ENCODE assay signal across 26 cellular contexts in genomic region chr2:37364351-37364750, GRCh38. TPM values are rescaled to one million over a fixed set of nuclear protein-coding genes. Genes with fewer than 3 reads are reported as not detected.
DNase-seq lines count a peak whose midpoint lies in the region; ATAC-seq, FAIRE-seq and TF ChIP-seq lines count a peak whose summit lies in the region.
"Had no signal": no experiment of that assay in that cellular context is flagged by ENCODE, and none has a peak within 500 bp of the region (broad histone marks: within the 10 kb centered on the region; RNA-seq: fewer than 3 reads in every experiment).

No MANE protein-coding gene starts in this region.

- no peak overlapping the region for H3K9ac ChIP-seq in astrocyte (ENCODE audit: low read length)
- H3K9ac ChIP-seq: GM23248 had no signal

- CTCF ChIA-PET in activated CD4-positive, alpha-beta memory T cell treated with anti-CD3 and anti-CD28 coated beads for 36 hours (lab: Charles Lee): no interaction called here

- H3K4me1 ChIP-seq in astrocyte (ENCODE audit: insufficient read depth, low read length) (no peaks in the 10 kb centered on the region), gastrocnemius medialis (peaks cover 24 to 28% of the 10 kb centered on the region in 2 donors)
- H3K4me1 ChIP-seq: HAP-1 had no signal

- no peak for TF ChIP-seq POLR2A in gastrocnemius medialis (IDR thresholded peaks at IDR 0.05)

- no peak for ATAC-seq in gastrocnemius medialis
- no peak for ATAC-seq in GM21529 (IDR thresholded peaks at IDR 0.05; ENCODE audit: unreplicated experiment)

- H3K4me3 ChIP-seq in astrocyte (ENCODE audit: insufficient read depth, low read depth, low read length) (no peak overlapping the region), gastrocnemius medialis (no peak overlapping the region)
- H3K4me3 ChIP-seq: GM23248, HAP-1 had no signal

- H3K27me3 ChIP-seq in astrocyte (ENCODE audit: insufficient read depth, low read length): no peaks in the 10 kb centered on the region
- H3K27me3 ChIP-seq in gastrocnemius medialis: no peaks in the 10 kb centered on the region
- H3K27me3 ChIP-seq: BE2C had no signal

- H3K27ac Mint-ChIP-seq in astrocyte (ENCODE audit: unreplicated experiment): no peak overlapping the region
- H3K27ac Mint-ChIP-seq in activated CD4-positive, alpha-beta memory T cell treated with anti-CD3 and anti-CD28 coated beads for 36 hours: no peak overlapping the region
- H3K27ac Mint-ChIP-seq: CD4-positive, CD25-positive, alpha-beta regulatory T cell; CD8-positive, alpha-beta memory T cell; IgD-negative memory B cell had no signal

- H3K27ac ChIP-seq in astrocyte (ENCODE audit: low read depth, low read length): no peak overlapping the region
- peak overlapping the region in 3 of 4 donors; percentile 16 to 34 (median 20) for H3K27ac ChIP-seq in gastrocnemius medialis
- H3K27ac ChIP-seq: GM23248 had no signal

- H3K36me3 Mint-ChIP-seq in astrocyte (ENCODE audit: low read depth, unreplicated experiment): peaks cover 4% of the 10 kb centered on the region
- no peaks in the 10 kb centered on the region for H3K36me3 Mint-ChIP-seq in activated CD4-positive, alpha-beta memory T cell treated with anti-CD3 and anti-CD28 coated beads for 36 hours
- H3K36me3 Mint-ChIP-seq: CD4-positive, CD25-positive, alpha-beta regulatory T cell; IgD-negative memory B cell had no signal

- H3K36me3 ChIP-seq in astrocyte (ENCODE audit: insufficient read depth, low read length) (no peaks in the 10 kb centered on the region), gastrocnemius medialis (no peaks in the 10 kb centered on the region)
- H3K36me3 ChIP-seq: BE2C, HAP-1 had no signal

- TF ChIP-seq CTCF in astrocyte (IDR thresholded peaks at IDR 0.05; ENCODE audit: insufficient read depth, low read depth, low read length): no peak
- no peak for TF ChIP-seq CTCF in gastrocnemius medialis (IDR thresholded peaks at IDR 0.05 in 4 of 5, conservative IDR thresholded peaks at IDR 0.05 in 1 of 5)

- DNase-seq in ELF-1 (ENCODE audit: low read depth, low spot score): peak; percentile 67
- no peak for DNase-seq in astrocyte (ENCODE audit: low read depth)
- DNase-seq in islet precursor cell: peak; percentile 81
- DNase-seq in gastrocnemius medialis: no peak
- no peak for DNase-seq in SW480 (ENCODE audit: low spot score)
- no peak for DNase-seq in activated CD4-positive, alpha-beta memory T cell treated with anti-CD3 and anti-CD28 coated beads for 36 hours
- DNase-seq: ACHN; BE2C; C1 segment of cervical spinal cord; CD4-positive, CD25-positive, alpha-beta regulatory T cell; CD8-positive, alpha-beta memory T cell; COR-L47; DMS 273 treated with DMSO at 0.1 percent for 48 hours; DMS53; DND-41; EL; GM23248; KBM-7 had no signal

- peaks cover 10% of the 10 kb centered on the region for H3K4me1 Mint-ChIP-seq in astrocyte (ENCODE audit: low read depth, unreplicated experiment)
- H3K4me1 Mint-ChIP-seq in activated CD4-positive, alpha-beta memory T cell treated with anti-CD3 and anti-CD28 coated beads for 36 hours (ENCODE audit: low read depth): no peaks in the 10 kb centered on the region

- peaks cover 4% of the 10 kb centered on the region for H3K27me3 Mint-ChIP-seq in astrocyte (ENCODE audit: low read depth, unreplicated experiment)
- H3K27me3 Mint-ChIP-seq in activated CD4-positive, alpha-beta memory T cell treated with anti-CD3 and anti-CD28 coated beads for 36 hours: peaks cover 35% of the 10 kb centered on the region

- H3K79me2 ChIP-seq in astrocyte (ENCODE audit: insufficient read depth, low read length): no peaks in the 10 kb centered on the region

- intact Hi-C loops in gastrocnemius medialis (cut with DNase I; ENCODE audit: low total_unique reads): loop anchor here (5.0 kb wide), 1 partner anchor 42 kb away; the partner anchor contains the start of gene PRKD3
- intact Hi-C loops in activated CD4-positive, alpha-beta memory T cell treated with anti-CD3 and anti-CD28 coated beads for 36 hours (cut with micrococcal nuclease): no loop called here

- no peak overlapping the region for H3K4me3 Mint-ChIP-seq in astrocyte (ENCODE audit: unreplicated experiment)
- H3K4me3 Mint-ChIP-seq in activated CD4-positive, alpha-beta memory T cell treated with anti-CD3 and anti-CD28 coated beads for 36 hours: no peak overlapping the region
- H3K4me3 Mint-ChIP-seq: CD4-positive, CD25-positive, alpha-beta regulatory T cell; CD8-positive, alpha-beta memory T cell; IgD-negative memory B cell had no signal

- no peak overlapping the region for H3K4me2 ChIP-seq in astrocyte (ENCODE audit: low read length)

- no peaks in the 10 kb centered on the region for H4K20me1 ChIP-seq in astrocyte (ENCODE audit: insufficient read depth, low read length)

- no peak overlapping the region for H2AFZ ChIP-seq in astrocyte (ENCODE audit: low read depth, low read length)
- H2AFZ ChIP-seq: GM23248 had no signal

- peak; percentile 23 for FAIRE-seq in astrocyte (lab: Jason Lieb, UNC)
- FAIRE-seq: G401.6, GM12892, GM18507, HTR-8/SVneo had no signal

- H3K9me3 Mint-ChIP-seq in astrocyte (ENCODE audit: unreplicated experiment): peaks cover 2% of the 10 kb centered on the region
- no peaks in the 10 kb centered on the region for H3K9me3 Mint-ChIP-seq in activated CD4-positive, alpha-beta memory T cell treated with anti-CD3 and anti-CD28 coated beads for 36 hours
- H3K9me3 Mint-ChIP-seq: CD8-positive, alpha-beta memory T cell; IgD-negative memory B cell had no signal

- in situ Hi-C loops in gastrocnemius medialis (cut with MboI; ENCODE audit: low sequenced_read_pairs in 4 of 4): no loop called here

- H3K9me3 ChIP-seq in astrocyte (ENCODE audit: insufficient read depth, low read depth, low read length) (no peaks in the 10 kb centered on the region), gastrocnemius medialis (no peaks in the 10 kb centered on the region)
- H3K9me3 ChIP-seq: BE2C, HAP-1 had no signal

- POLR2A ChIA-PET in activated CD4-positive, alpha-beta memory T cell treated with anti-CD3 and anti-CD28 coated beads for 36 hours (lab: Charles Lee): no interaction called here

RNA-seq across cellular contexts. Expression of gene QPCT, which starts 19.9 kb away (rescaled TPM):
- total RNA-seq in astrocyte (23.1 and 25.2 TPM in 2 replicates), gastrocnemius medialis (1 to 10 TPM; 1.5 to 6.4 (median 4.7) TPM)
- total RNA-seq in activated CD4-positive, alpha-beta memory T cell treated with anti-CD3 and anti-CD28 coated beads for 36 hours: under 1 TPM; 0.43 to 0.68 TPM
- total RNA-seq: CD4-positive, CD25-positive, alpha-beta regulatory T cell; H4 had no signal

RNA-seq across cellular contexts. Expression of gene PRKD3, which starts 39.7 kb away (rescaled TPM):
- total RNA-seq in astrocyte (40.0 and 42.5 TPM in 2 replicates), gastrocnemius medialis (10 to 100 TPM; 11.0 to 34.4 (median 14.9) TPM)
- 10 to 100 TPM; 22.5 to 24.7 TPM for total RNA-seq in activated CD4-positive, alpha-beta memory T cell treated with anti-CD3 and anti-CD28 coated beads for 36 hours

Comparison
In these comparisons a context has a peak if more than half of its experiments do, and no peak if none do; other contexts are left out.
1. DNase-seq: peak in ELF-1 (single experiment) and islet precursor cell (single experiment); none in astrocyte (single experiment), gastrocnemius medialis (0 of 2), SW480 (single experiment) and activated CD4-positive, alpha-beta memory T cell treated with anti-CD3 and anti-CD28 coated beads for 36 hours (single experiment).